In genomic region chr11:16816358-16817270, GRCh38 we compare ENCODE assay signal across 18 cellular contexts.
A peak's percentile ranks its signal among the peaks of the same experiment; 100 is the strongest.
DNase-seq lines count a peak whose midpoint lies in the region; ATAC-seq, FAIRE-seq and TF ChIP-seq lines count a peak whose summit lies in the region.
"Had no signal": no experiment of that assay in that cellular context is flagged by ENCODE, and none has a peak within 500 bp of the region (broad histone marks: within the 10 kb centered on the region; RNA-seq: fewer than 3 reads in every experiment).

No MANE protein-coding gene starts in this region.

- H3K79me1 ChIP-seq in H9 (ENCODE audit: insufficient read depth, low read depth, low read length, poor library complexity, severe bottlenecking) (no peaks in the 10 kb centered on the region), H1 (ENCODE audit: low read depth, low read length) (no peaks in the 10 kb centered on the region)

- no peak overlapping the region for H2BK120ac ChIP-seq in H9 (ENCODE audit: low read depth, low read length, poor library complexity, severe bottlenecking)
- no peak overlapping the region for H2BK120ac ChIP-seq in H1 (replicated peaks; ENCODE audit: low read depth, low read length)

- H3K9me3 ChIP-seq in H9 (ENCODE audit: control insufficient read depth, low read depth, low read length) (no peaks in the 10 kb centered on the region), H1 (ENCODE audit: insufficient read depth in 2 of 2, low read depth in 1 of 2, low read length in 1 of 2) (no peaks in the 10 kb centered on the region), neural progenitor cell (ENCODE audit: low read depth) (no peaks in the 10 kb centered on the region), small intestine (ENCODE audit: control insufficient read depth, low read depth) (no peaks in the 10 kb centered on the region)
- H3K9me3 ChIP-seq: SJSA1 had no signal

- H3K9me3 Mint-ChIP-seq in H9 (no peaks in the 10 kb centered on the region), neural progenitor cell (no peaks in the 10 kb centered on the region), type B pancreatic cell (no peaks in the 10 kb centered on the region)

- no peak overlapping the region for H2BK20ac ChIP-seq in H9 (ENCODE audit: low read depth, low read length, poor library complexity, severe bottlenecking)
- H2BK20ac ChIP-seq in H1 (ENCODE audit: low read length), result no peak overlapping the region

- H2BK12ac ChIP-seq in H9 (ENCODE audit: insufficient read length, low read depth, low read length), result no peak overlapping the region
- H2BK12ac ChIP-seq in H1 (ENCODE audit: low read depth, low read length), result no peak overlapping the region

- peaks cover 27 to 28% of the 10 kb centered on the region in 2 experiments for H3K4me1 Mint-ChIP-seq in H9
- H3K4me1 Mint-ChIP-seq in neural progenitor cell, result peaks cover 45% of the 10 kb centered on the region
- H3K4me1 Mint-ChIP-seq in type B pancreatic cell (ENCODE audit: unreplicated experiment), result peaks cover 39% of the 10 kb centered on the region

- H4K5ac ChIP-seq in H9 (ENCODE audit: insufficient read length, low read depth, low read length), result no peak overlapping the region
- H4K5ac ChIP-seq in H1 (ENCODE audit: insufficient read length, low read depth, low read length), result no peak overlapping the region

- TF ChIP-seq POLR2A in H1 (IDR thresholded peaks at IDR 0.05; ENCODE audit: control extremely low read depth in 1 of 2, low read depth in 2 of 2, low read length in 2 of 2), result no peak

- no peak overlapping the region for H2AFZ ChIP-seq in H9 (ENCODE audit: low read length)
- H2AFZ ChIP-seq in H1 (ENCODE audit: low read length), result no peak overlapping the region
- no peak overlapping the region for H2AFZ ChIP-seq in neural progenitor cell (replicated peaks)

- no peak overlapping the region for H4K8ac ChIP-seq in H9 (replicated peaks; ENCODE audit: insufficient read length, low read depth, low read length)
- peak overlapping the region; percentile 42; the same call in 1 of the 2 replicates for H4K8ac ChIP-seq in H1 (ENCODE audit: extremely low read depth, insufficient read depth, low read length)

- H3K18ac ChIP-seq in H9 (ENCODE audit: insufficient read length, low read depth, low read length) (no peak overlapping the region), H1 (ENCODE audit: extremely low read depth, low read length) (no peak overlapping the region)

- H3F3A ChIP-seq in neural progenitor cell (ENCODE audit: low read depth), result peaks cover 25% of the 10 kb centered on the region

- H3K4me3 Mint-ChIP-seq in H9 (no peak overlapping the region), neural progenitor cell (no peak overlapping the region), type B pancreatic cell (no peak overlapping the region)

- POLR2A ChIA-PET in H1 (lab: Charles Lee; ENCODE audit: partially characterized antibody), result interaction anchor here (0.6 to 1.2 kb wide), 2 partner anchors 21 to 262 kb away, joined by 3 to 5 read pairs; no protein-coding TSS in a partner anchor

- WGBS in H9 (ENCODE audit: extremely low coverage, insufficient read length, low lambda C conversion rate), result no CpG with 5 or more reads among the region's 32 CpGs
- 94% methylated on average over 24 of the region's 32 CpGs; no CpG with 5 or more reads in 1 of the 2 experiments for WGBS in H1 (ENCODE audit: extremely low coverage in 1 of 2, insufficient coverage in 1 of 2, insufficient read length in 1 of 2, insufficient replicate concordance in 2 of 2, low coverage in 1 of 2, low lambda C conversion rate in 2 of 2, missing lambda C conversion rate in 1 of 2), 2 experiments
- 94 to 96% (median 96%) methylated on average over 25 to 32 of the region's 32 CpGs for WGBS in small intestine, 3 donors

- H3K23ac ChIP-seq in H9 (ENCODE audit: insufficient read length, low read depth, low read length) (no peak overlapping the region), H1 (ENCODE audit: insufficient read length) (no peak overlapping the region)

- no peak overlapping the region for H3T11ph ChIP-seq in H9 (ENCODE audit: low read length)

- peak overlapping the region in 2 of 3 experiments; percentile 10 to 79; a peak in 3 of 7 replicates for H3K27ac Mint-ChIP-seq in H9
- H3K27ac Mint-ChIP-seq in neural progenitor cell, result peak overlapping the region; percentile 43
- peak overlapping the region; percentile 34 for H3K27ac Mint-ChIP-seq in type B pancreatic cell

- no peak for DNase-seq in H9
- DNase-seq in H1 (ENCODE audit: low read depth in 1 of 2, low spot score in 2 of 2), result no peak
- no peak for DNase-seq in neural progenitor cell (ENCODE audit: low spot score)
- DNase-seq in type B pancreatic cell (ENCODE audit: extremely low spot score, unreplicated experiment), result no peak
- no peak for DNase-seq in NCI-H82 treated with DMSO at 0.1 percent for 48 hours (lab: John Stamatoyannopoulos, UW; ENCODE audit: unreplicated experiment)
- DNase-seq in small intestine, result no peak
- DNase-seq: DMS53, GOT3, NCI-H1694, NCI-H2081, NCI-H2171 treated with DMSO at 0.1 percent for 48 hours, NCI-H526 had no signal

- H3K4ac ChIP-seq in H9 (ENCODE audit: low read depth, low read length) (no peak overlapping the region), H1 (replicated peaks; ENCODE audit: insufficient read length, low read depth, low read length) (no peak overlapping the region)

- no peaks in the 10 kb centered on the region for H3K27me3 Mint-ChIP-seq in H9 (ENCODE audit: low read depth)
- peaks cover 8% of the 10 kb centered on the region for H3K27me3 Mint-ChIP-seq in neural progenitor cell (ENCODE audit: insufficient read depth, low read depth)
- H3K27me3 Mint-ChIP-seq in type B pancreatic cell, result no peaks in the 10 kb centered on the region

- no peak overlapping the region for H3K14ac ChIP-seq in H9 (ENCODE audit: insufficient read depth, low read length)
- no peak overlapping the region for H3K14ac ChIP-seq in H1 (ENCODE audit: insufficient read length)

- ATAC-seq in HG03196 (IDR thresholded peaks at IDR 0.05; ENCODE audit: unreplicated experiment), result no peak

- H3K79me2 ChIP-seq in H9 (ENCODE audit: insufficient read depth, low read length), result no peaks in the 10 kb centered on the region
- H3K79me2 ChIP-seq in H1 (ENCODE audit: control insufficient read depth in 1 of 2, insufficient read depth in 2 of 2, low read length in 2 of 2), result no peaks in the 10 kb centered on the region
- no peaks in the 10 kb centered on the region for H3K79me2 ChIP-seq in neural progenitor cell (ENCODE audit: low read depth)

- H3K36me3 Mint-ChIP-seq in H9 (ENCODE audit: insufficient read depth in 1 of 3, low read depth in 3 of 3) (peaks cover 11 to 36% (median 16%) of the 10 kb centered on the region in 3 experiments), neural progenitor cell (peaks cover 29% of the 10 kb centered on the region), type B pancreatic cell (peaks cover 25% of the 10 kb centered on the region)

- H4K20me1 ChIP-seq in H9 (ENCODE audit: control insufficient read depth, insufficient read depth, insufficient read length), result no peaks in the 10 kb centered on the region
- no peaks in the 10 kb centered on the region for H4K20me1 ChIP-seq in H1 (replicated peaks in 1 of 2; ENCODE audit: control insufficient read depth in 1 of 2, insufficient read depth in 2 of 2, low read length in 2 of 2)
- no peaks in the 10 kb centered on the region for H4K20me1 ChIP-seq in neural progenitor cell (ENCODE audit: low read depth)

- H3K4me3 ChIP-seq in H1 (ENCODE audit: extremely low read depth in 1 of 4, insufficient read depth in 2 of 4, low read depth in 3 of 4, low read length in 4 of 4) (no peak overlapping the region), neural progenitor cell (no peak overlapping the region), small intestine (ENCODE audit: low read depth in 1 of 2, low read length in 2 of 2) (no peak overlapping the region)
- H3K4me3 ChIP-seq: SJSA1 had no signal

- TF ChIP-seq CTCF in H9 (conservative IDR thresholded peaks at IDR 0.05), result no peak
- TF ChIP-seq CTCF in H1 (IDR thresholded peaks at IDR 0.05; ENCODE audit: control extremely low read depth in 1 of 3, insufficient read depth in 1 of 3, low read depth in 1 of 3, low read length in 3 of 3), result no peak
- TF ChIP-seq CTCF in neural progenitor cell (IDR thresholded peaks at IDR 0.05), result no peak
- no peak for TF ChIP-seq CTCF in type B pancreatic cell (conservative IDR thresholded peaks at IDR 0.05)

- H2BK15ac ChIP-seq in H9 (ENCODE audit: low read depth, low read length), result no peak overlapping the region
- no peak overlapping the region for H2BK15ac ChIP-seq in H1 (ENCODE audit: low read length)

- H4K91ac ChIP-seq in H9 (ENCODE audit: insufficient read length, low read depth, low read length) (no peak overlapping the region), H1 (replicated peaks; ENCODE audit: insufficient read length, low read length) (no peak overlapping the region)

- no peak overlapping the region for H3K56ac ChIP-seq in H9 (ENCODE audit: insufficient read length, low read depth, low read length)
- no peak overlapping the region for H3K56ac ChIP-seq in H1 (replicated peaks; ENCODE audit: insufficient read length, low read depth, low read length)

- no peaks in the 10 kb centered on the region for H3K27me3 ChIP-seq in H9 (ENCODE audit: insufficient read depth, low read length)
- no peaks in the 10 kb centered on the region for H3K27me3 ChIP-seq in H1 (replicated peaks in 1 of 4; ENCODE audit: control insufficient read depth in 3 of 4, extremely low read depth in 1 of 4, insufficient read depth in 3 of 4, low read length in 3 of 4)
- no peaks in the 10 kb centered on the region for H3K27me3 ChIP-seq in neural progenitor cell
- no peaks in the 10 kb centered on the region for H3K27me3 ChIP-seq in small intestine (ENCODE audit: control insufficient read depth in 2 of 2, insufficient read depth in 2 of 2, low read length in 2 of 2)

- H3K9ac ChIP-seq in H9 (ENCODE audit: extremely low read depth, insufficient read length, low read length) (no peak overlapping the region), H1 (replicated peaks in 1 of 4; ENCODE audit: extremely low read depth in 1 of 4, low read depth in 3 of 4, low read length in 3 of 4) (no peak overlapping the region), neural progenitor cell (no peak overlapping the region)

- no peak overlapping the region for H3K4me2 ChIP-seq in H9 (ENCODE audit: insufficient read depth, insufficient read length, low read length)
- H3K4me2 ChIP-seq in H1 (ENCODE audit: insufficient read depth in 1 of 2, low read depth in 2 of 2, low read length in 2 of 2), result no peak overlapping the region
- H3K4me2 ChIP-seq in neural progenitor cell, result no peak overlapping the region

- no peak overlapping the region for H2BK5ac ChIP-seq in H9 (ENCODE audit: insufficient read length, low read length)
- H2BK5ac ChIP-seq in H1 (ENCODE audit: low read depth, low read length), result no peak overlapping the region

- H2AK5ac ChIP-seq in H9 (ENCODE audit: insufficient read length, low read length) (no peak overlapping the region), H1 (ENCODE audit: low read depth, low read length) (no peak overlapping the region)

- TF ChIP-seq EP300 in H1 (IDR thresholded peaks at IDR 0.05; ENCODE audit: borderline replicate concordance in 1 of 2, low read depth in 2 of 2, low read length in 2 of 2), result no peak

- H3K36me3 ChIP-seq in H1 (ENCODE audit: control insufficient read depth in 2 of 4, insufficient read depth in 4 of 4, low read length in 3 of 4), result peaks cover 0 to 11% (median 3%) of the 10 kb centered on the region in 4 experiments; a peak in 6 of 8 replicates
- no peaks in the 10 kb centered on the region for H3K36me3 ChIP-seq in neural progenitor cell
- H3K36me3 ChIP-seq in small intestine (ENCODE audit: control insufficient read depth in 2 of 2, insufficient read depth in 2 of 2, low read length in 2 of 2), result peaks cover 0 to 15% of the 10 kb centered on the region in 2 donors
- H3K36me3 ChIP-seq: SJSA1 had no signal

- H3K27ac ChIP-seq in H9 (ENCODE audit: insufficient read length, low read depth, low read length), result no peak overlapping the region
- H3K27ac ChIP-seq in H1 (ENCODE audit: low read depth, low read length), result no peak overlapping the region
- H3K27ac ChIP-seq in neural progenitor cell, result no peak overlapping the region
- no peak overlapping the region for H3K27ac ChIP-seq in small intestine (ENCODE audit: low read depth in 1 of 2, low read length in 1 of 2)
- H3K27ac ChIP-seq: SJSA1 had no signal

- H3K4me1 ChIP-seq in H9 (ENCODE audit: insufficient read depth, low read length), result no peaks in the 10 kb centered on the region
- H3K4me1 ChIP-seq in H1 (replicated peaks in 1 of 4; ENCODE audit: control insufficient read depth in 3 of 4, insufficient read depth in 4 of 4, low read length in 3 of 4), result peaks cover 4 to 8% (median 6%) of the 10 kb centered on the region in 4 experiments; a peak in 5 of 7 replicates
- H3K4me1 ChIP-seq in neural progenitor cell, result peaks cover 55% of the 10 kb centered on the region
- H3K4me1 ChIP-seq in small intestine (ENCODE audit: control insufficient read depth in 2 of 2, insufficient read depth in 1 of 2, low read depth in 1 of 2, low read length in 1 of 2), result peaks cover 0 to 6% of the 10 kb centered on the region in 2 donors

- no peaks in the 10 kb centered on the region for H3K23me2 ChIP-seq in H9 (ENCODE audit: insufficient read length, low read depth, low read length, poor library complexity, severe bottlenecking)
- no peaks in the 10 kb centered on the region for H3K23me2 ChIP-seq in H1 (ENCODE audit: low read depth, low read length)

- CTCF ChIA-PET in H1 (lab: Charles Lee; ENCODE audit: partially characterized antibody), result interaction anchor here (0.7 to 9.7 kb wide), 9 partner anchors 10 to 247 kb away, joined by 3 to 100 read pairs (median 4); partner anchors contain the start of gene PLEKHA7

- FAIRE-seq in H1 (lab: Jason Lieb, UNC) (no peak), small intestine (lab: Jason Lieb, UNC) (no peak)
- FAIRE-seq: A204.1, D721Med, GM18507, RCC 7860 had no signal

- TF ChIP-seq RAD21 in H1 (IDR thresholded peaks at IDR 0.05 in 1 of 2, conservative IDR thresholded peaks at IDR 0.05 in 1 of 2; ENCODE audit: low read depth in 2 of 2, low read length in 2 of 2), result no peak
